Comparison of ENCODE assay signal across 9 cellular contexts in genomic region chr1:17539526-17540254, GRCh38. TPM values are rescaled to one million over a fixed set of nuclear protein-coding genes. Genes with fewer than 3 reads are reported as not detected.
DNase-seq lines count a peak whose midpoint lies in the region; ATAC-seq, FAIRE-seq and TF ChIP-seq lines count a peak whose summit lies in the region.
"Had no signal": no experiment of that assay in that cellular context is flagged by ENCODE, and none has a peak within 500 bp of the region (broad histone marks: within the 10 kb centered on the region; RNA-seq: fewer than 3 reads in every experiment).

Gene ARHGEF10L (plus strand): TSS chr1:17539698. CDS start chr1:17580596, 40,898 bp downstream.

- CTCF ChIA-PET in K562 (lab: Yijun Ruan, JAX; ENCODE audit: low intra/inter-chr PET ratio): no interaction called here

- no peak for TF ChIP-seq CTCF in K562 (IDR thresholded peaks at IDR 0.05 in 2 of 3, conservative IDR thresholded peaks at IDR 0.05 in 1 of 3; ENCODE audit: insufficient read depth in 2 of 3, low read depth in 1 of 3, low read length in 3 of 3)

- H3K9me3 ChIP-seq in K562 (replicated peaks; ENCODE audit: control insufficient read depth, insufficient read depth, low read depth, low read length) (no peaks in the 10 kb centered on the region), iPS-20b (ENCODE audit: insufficient read depth, low read depth, low read length) (no peaks in the 10 kb centered on the region)

- no peaks in the 10 kb centered on the region; the same call in 1 of the 2 replicates for H4K20me1 ChIP-seq in K562 (replicated peaks; ENCODE audit: control insufficient read depth, insufficient read depth, low read length)

- DNase-seq in activated naive CD8-positive, alpha-beta T cell treated with anti-CD3 and anti-CD28 coated beads, Interleukin-2, amount 50 U/mL, for 24 hours: no peak
- peak in 2 of 4 experiments; percentile 74 to 77 for DNase-seq in K562 (ENCODE audit: extremely low read depth in 1 of 4, low spot score in 3 of 4)

- H3K9ac ChIP-seq in K562 (ENCODE audit: insufficient read depth in 1 of 2, low read depth in 2 of 2, low read length in 2 of 2) (no peak within 1 kb of the TSS), iPS-20b (ENCODE audit: low read depth, low read length) (peak within 1 kb of the TSS; percentile 86)

- H3K4me3 ChIP-seq in K562: no peak within 1 kb of the TSS
- peak within 1 kb of the TSS; percentile 80 for H3K4me3 ChIP-seq in iPS-20b (ENCODE audit: low read length)
- H3K4me3 ChIP-seq in skin epidermis: peak within 1 kb of the TSS; percentile 40 to 66 (median 58)

- H3K79me2 ChIP-seq in K562 (ENCODE audit: control insufficient read depth, insufficient read depth, low read length): no peaks in the 10 kb centered on the region

- in situ Hi-C loops in K562 (cut with MboI): no loop called here

- peaks cover 10% of the 10 kb centered on the region for H3K4me1 Mint-ChIP-seq in activated naive CD8-positive, alpha-beta T cell (ENCODE audit: low read depth)
- peaks cover 6% of the 10 kb centered on the region for H3K4me1 Mint-ChIP-seq in activated naive CD8-positive, alpha-beta T cell treated with anti-CD3 and anti-CD28 coated beads, Interleukin-2, amount 50 U/mL, for 24 hours

- H3K36me3 ChIP-seq in K562 (ENCODE audit: control insufficient read depth, insufficient read depth, low read length) (no peaks in the 10 kb centered on the region), iPS-20b (ENCODE audit: insufficient read depth, low read depth, low read length) (no peaks in the 10 kb centered on the region)

- TF ChIP-seq POLR2A in K562 (conservative IDR thresholded peaks at IDR 0.05): no peak

- TF ChIP-seq RAD21 in K562 (CRISPR knock-in tag; conservative IDR thresholded peaks at IDR 0.05 in 1 of 2, IDR thresholded peaks at IDR 0.05 in 1 of 2): no peak

- H3K9me1 ChIP-seq in K562 (ENCODE audit: control insufficient read depth, insufficient read depth, low read length): no peaks in the 10 kb centered on the region

- H3K4me2 ChIP-seq in K562 (ENCODE audit: insufficient read depth, low read length): no peak within 1 kb of the TSS

- peaks cover 0 to 13% of the 10 kb centered on the region in 2 experiments; a peak in 1 of 5 replicates for H3K4me1 ChIP-seq in K562 (replicated peaks in 1 of 2; ENCODE audit: control insufficient read depth in 2 of 2, insufficient read depth in 2 of 2, low read length in 2 of 2)
- peaks cover 16% of the 10 kb centered on the region; the same call in 1 of the 2 replicates for H3K4me1 ChIP-seq in iPS-20b (ENCODE audit: insufficient read depth, low read length)

- POLR2A ChIA-PET in K562 (lab: Yijun Ruan, JAX): no interaction called here

- H2AFZ ChIP-seq in K562 (ENCODE audit: low read depth, low read length): no peak within 1 kb of the TSS

- no peaks in the 10 kb centered on the region for H3K36me3 Mint-ChIP-seq in activated naive CD8-positive, alpha-beta T cell
- no peaks in the 10 kb centered on the region for H3K36me3 Mint-ChIP-seq in activated naive CD8-positive, alpha-beta T cell treated with anti-CD3 and anti-CD28 coated beads, Interleukin-2, amount 50 U/mL, for 24 hours (ENCODE audit: low read depth)

- 14% methylated on average over 63 of the region's 105 CpGs for WGBS in K562 (ENCODE audit: insufficient coverage, low coverage, missing lambda C conversion rate)

- peak within 1 kb of the TSS; percentile 72 for H3K4me3 Mint-ChIP-seq in activated naive CD8-positive, alpha-beta T cell
- H3K4me3 Mint-ChIP-seq in activated naive CD8-positive, alpha-beta T cell treated with anti-CD3 and anti-CD28 coated beads, Interleukin-2, amount 50 U/mL, for 24 hours: no peak within 1 kb of the TSS

- H3K27ac ChIP-seq in K562 (ENCODE audit: extremely low read depth, low read depth, low read length) (no peak within 1 kb of the TSS), iPS-20b (ENCODE audit: low read length) (peak within 1 kb of the TSS; percentile 76), skin epidermis (peak within 1 kb of the TSS in 20 of 21 experiments; percentile 62 to 97 (median 88))

- intact Hi-C loops in K562 (cut with micrococcal nuclease): no loop called here

- H3K27me3 ChIP-seq in K562 (ENCODE audit: control insufficient read depth in 2 of 2, insufficient read depth in 2 of 2, low read length in 2 of 2): peaks cover 33 to 60% of the 10 kb centered on the region in 2 experiments
- no peaks in the 10 kb centered on the region for H3K27me3 ChIP-seq in iPS-20b (ENCODE audit: insufficient read depth, low read length)

- no peak for TF ChIP-seq EP300 in K562 (IDR thresholded peaks at IDR 0.05; ENCODE audit: low read length)

- BruUV-seq in K562 (replicated peaks; lab: Mats Ljungman, UMichigan): no TSS peak

- no peak for FAIRE-seq in K562 (lab: Jason Lieb, UNC)

- H3K9me3 Mint-ChIP-seq in activated naive CD8-positive, alpha-beta T cell (ENCODE audit: low read depth): no peaks in the 10 kb centered on the region
- no peaks in the 10 kb centered on the region for H3K9me3 Mint-ChIP-seq in activated naive CD8-positive, alpha-beta T cell treated with anti-CD3 and anti-CD28 coated beads, Interleukin-2, amount 50 U/mL, for 24 hours
- H3K9me3 Mint-ChIP-seq: activated naive CD4-positive, alpha-beta T cell treated with anti-CD3 and anti-CD28 coated beads, Interleukin-2, amount 50 U/mL, for 72 hours had no signal

- no peak for ATAC-seq in activated naive CD8-positive, alpha-beta T cell treated with anti-CD3 and anti-CD28 coated beads, Interleukin-2, amount 50 U/mL, for 24 hours
- ATAC-seq in K562: peak; percentile 51
- no peak for ATAC-seq in HG03135 (IDR thresholded peaks at IDR 0.05; ENCODE audit: unreplicated experiment)
- ATAC-seq in HG03571 (IDR thresholded peaks at IDR 0.05; ENCODE audit: unreplicated experiment): no peak
- no peak for ATAC-seq in GM18867 (IDR thresholded peaks at IDR 0.05; ENCODE audit: unreplicated experiment)

- peaks cover 21% of the 10 kb centered on the region for H3K27me3 Mint-ChIP-seq in activated naive CD8-positive, alpha-beta T cell
- peaks cover 40% of the 10 kb centered on the region for H3K27me3 Mint-ChIP-seq in activated naive CD8-positive, alpha-beta T cell treated with anti-CD3 and anti-CD28 coated beads, Interleukin-2, amount 50 U/mL, for 24 hours

- no peak within 1 kb of the TSS for H3K27ac Mint-ChIP-seq in activated naive CD8-positive, alpha-beta T cell
- no peak within 1 kb of the TSS for H3K27ac Mint-ChIP-seq in activated naive CD8-positive, alpha-beta T cell treated with anti-CD3 and anti-CD28 coated beads, Interleukin-2, amount 50 U/mL, for 24 hours
- H3K27ac Mint-ChIP-seq: activated naive CD4-positive, alpha-beta T cell treated with anti-CD3 and anti-CD28 coated beads, Interleukin-2, amount 50 U/mL, for 72 hours had no signal

TF ChIP-seq in K562, 482 proteins besides CTCF, POLR2A, EP300 and RAD21 (continues in another document):
- TF ChIP-seq SMARCA5 (IDR thresholded peaks at IDR 0.05) (no peak), U2AF2 (optimal IDR thresholded peaks at IDR 0.05; ENCODE audit: low read depth, low read length) (no peak), AFF1 (IDR thresholded peaks at IDR 0.05; ENCODE audit: low read depth in 1 of 2, partially characterized antibody in 2 of 2) (no peak), PHF21A (IDR thresholded peaks at IDR 0.05; ENCODE audit: borderline replicate concordance, low read depth) (no peak), ZNF589 (CRISPR knock-in tag; IDR thresholded peaks at IDR 0.05; ENCODE audit: low read depth) (no peak), ZNF253 (CRISPR knock-in tag; conservative IDR thresholded peaks at IDR 0.05) (no peak)

RNA-seq across cellular contexts. Expression of gene ARHGEF10L, which starts in this region (rescaled TPM):
- 0.09 TPM in 1 of 2 replicates, not detected in the other for total RNA-seq in K562 (2011; cell fraction: chromatin; rRNA removed; ENCODE audit: low replicate concordance)
- 0.17 and 0.92 TPM in 2 replicates for total RNA-seq in K562 (2011; cell fraction: nucleolus; rRNA removed)
- 0.07 TPM in 1 of 2 replicates, not detected in the other for total RNA-seq in K562 (2011; cell fraction: nucleoplasm; rRNA removed)
- total RNA-seq in K562 (2014; rRNA removed) (0.09 TPM in 1 of 2 replicates, not detected in the other), K562 (2014; rRNA removed; fragmentation: Illumina TruSeq; extraction: Trizol) (not detected in 2 replicates), K562 (2015; rRNA removed; fragmentation: Illumina TruSeq; extraction: Trizol) (not detected in 2 replicates), K562 (2021) (0.13 TPM in 2 replicates)
- polyA plus RNA-seq in K562 (2011; rRNA removed) (0.01 TPM in 1 of 2 replicates, not detected in the other), K562 (2014; fragmentation: Illumina TruSeq; extraction: Trizol) (not detected in 2 replicates), K562 (2014; fragmentation: Nextera tagmentation; extraction: Ambion mirVana) (not detected), K562 (2014; rRNA removed) (not detected in 2 replicates)
- 0.27 TPM in 1 of 2 replicates, not detected in the other for polyA plus RNA-seq in K562 (2011; cell fraction: cytosol; rRNA removed)
- 0.41 and 0.52 TPM in 2 replicates for polyA plus RNA-seq in K562 (2011; cell fraction: nucleus; rRNA removed)
- polyA plus RNA-seq in K562 (2012): not detected in 2 replicates
- not detected in 2 replicates for polyA minus RNA-seq in K562 (2011; rRNA and poly(A)+ RNA removed)
- 0.46 TPM in 1 of 2 replicates, not detected in the other for polyA minus RNA-seq in K562 (2011; cell fraction: cytosol; rRNA and poly(A)+ RNA removed)
- polyA minus RNA-seq in K562 (2011; cell fraction: nucleus; rRNA and poly(A)+ RNA removed): 0.13 TPM in 1 of 2 replicates, not detected in the other
- total RNA-seq: activated naive CD4-positive, alpha-beta T cell treated with anti-CD3 and anti-CD28 coated beads, Interleukin-2, amount 50 U/mL, for 72 hours had no signal

Comparison
In these comparisons a context has a peak if more than half of its experiments do, and no peak if none do; other contexts are left out.
1. Peak in ATAC-seq in K562; RNA of the gene not detected or under 1 TPM.